Comparison of ENCODE assay signal across 10 cellular contexts in the genomic region with DNA sequence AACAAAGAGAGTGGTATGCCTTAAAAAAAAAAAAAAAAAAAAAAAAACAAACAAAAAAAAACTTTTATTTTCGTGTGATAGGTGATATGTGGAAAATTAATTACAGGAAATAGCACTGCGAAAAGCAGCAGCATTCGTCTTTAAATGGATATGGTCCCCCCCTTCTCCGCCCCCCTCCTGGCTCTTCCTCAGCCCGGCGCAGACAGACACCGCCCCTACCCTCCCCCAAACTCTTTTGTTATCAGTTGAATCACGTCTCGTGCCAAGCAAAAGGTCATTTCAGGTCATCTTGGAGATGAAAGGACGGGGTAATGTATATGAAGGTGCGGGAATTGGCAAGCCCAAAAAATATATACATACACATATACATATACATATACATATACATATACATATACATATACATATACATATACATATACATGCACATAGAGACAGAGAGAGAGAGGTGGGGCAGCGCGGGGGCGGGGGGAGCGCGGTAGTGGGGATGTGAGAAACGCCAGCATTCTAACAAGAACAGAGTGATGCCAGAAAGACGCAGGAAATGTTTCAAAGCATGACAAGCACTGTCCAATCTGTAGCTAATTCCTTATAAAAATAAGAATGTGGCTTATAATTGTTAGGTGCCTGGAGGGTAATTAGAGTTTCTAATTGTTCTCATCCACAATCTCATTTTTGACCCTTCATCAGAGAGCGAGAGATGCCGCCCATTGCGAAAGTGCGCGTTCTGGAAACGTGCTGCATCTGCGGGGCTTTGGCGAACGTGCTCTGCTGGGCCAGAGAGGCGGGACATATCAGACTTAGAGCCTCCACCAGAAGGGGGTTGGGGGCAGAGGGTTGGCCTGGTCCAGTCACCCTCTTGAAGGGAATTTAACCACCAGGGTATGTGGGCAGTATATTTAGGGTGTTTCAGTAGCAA.
DNase-seq lines count a peak whose midpoint lies in the region; ATAC-seq and TF ChIP-seq lines count a peak whose summit lies in the region.
"Had no signal": no experiment of that assay in that cellular context is flagged by ENCODE, and none has a peak within 500 bp of the region (broad histone marks: within the 10 kb centered on the region; RNA-seq: fewer than 3 reads in every experiment).

No MANE protein-coding gene starts in this region.

- no peaks in the 10 kb centered on the region for H3K27me3 ChIP-seq in right lobe of liver
- H3K27me3 ChIP-seq in thymus (ENCODE audit: control insufficient read depth, insufficient read depth) = peaks cover 2% of the 10 kb centered on the region

- H3K9me3 ChIP-seq in right lobe of liver (no peaks in the 10 kb centered on the region), thymus (ENCODE audit: control insufficient read depth) (no peaks in the 10 kb centered on the region)
- H3K9me3 ChIP-seq: neutrophil had no signal

- TF ChIP-seq POLR2A in right lobe of liver (IDR thresholded peaks at IDR 0.05) = no peak

- H3K4me3 Mint-ChIP-seq in dendritic cell treated with granulocyte-macrophage colony-stimulating factor and Interleukin-4, amounts not matched to agents 40 ng/mL and 50 ng/mL, for 4 days = peak overlapping the region; percentile 54
- H3K4me3 Mint-ChIP-seq: activated CD4-positive, alpha-beta memory T cell treated with anti-CD3 and anti-CD28 coated beads, Interleukin-2, amount 10 ng/mL, durations not matched to agents 7 days and 5 days had no signal

- peaks cover 12% of the 10 kb centered on the region for H3K4me1 Mint-ChIP-seq in dendritic cell treated with granulocyte-macrophage colony-stimulating factor and Interleukin-4, amounts not matched to agents 40 ng/mL and 50 ng/mL, for 4 days (ENCODE audit: low read depth)
- H3K4me1 Mint-ChIP-seq: activated CD4-positive, alpha-beta memory T cell treated with anti-CD3 and anti-CD28 coated beads, Interleukin-2, amount 10 ng/mL, durations not matched to agents 7 days and 5 days had no signal

- H3K4me1 ChIP-seq in right lobe of liver (peaks cover 0 to 6% (median 3%) of the 10 kb centered on the region in 4 donors), thymus (ENCODE audit: control insufficient read depth, insufficient read depth, low read length) (no peaks in the 10 kb centered on the region)

- DNase-seq in NCI-H2029 (lab: John Stamatoyannopoulos, UW) (peak; percentile 75), right lobe of liver (peak; percentile 27 to 72 (median 68)), foreskin melanocyte (no peak), NCI-H446 treated with DMSO at 0.1 percent for 48 hours (lab: John Stamatoyannopoulos, UW) (no peak), A172 (ENCODE audit: low spot score) (no peak)
- DNase-seq: activated CD4-positive, alpha-beta memory T cell treated with anti-CD3 and anti-CD28 coated beads, Interleukin-2, amount 10 ng/mL, durations not matched to agents 7 days and 5 days had no signal

- TF ChIP-seq CTCF in right lobe of liver (IDR thresholded peaks at IDR 0.05) = no peak

- ATAC-seq in right lobe of liver = peak; percentile 29 to 75 (median 50)
- ATAC-seq in HG02938 (IDR thresholded peaks at IDR 0.05; ENCODE audit: unreplicated experiment) = no peak

- H3K36me3 ChIP-seq in right lobe of liver (no peaks in the 10 kb centered on the region), thymus (ENCODE audit: control insufficient read depth, insufficient read depth) (no peaks in the 10 kb centered on the region)
- H3K36me3 ChIP-seq: neutrophil had no signal

- H3K9me3 Mint-ChIP-seq in dendritic cell treated with granulocyte-macrophage colony-stimulating factor and Interleukin-4, amounts not matched to agents 40 ng/mL and 50 ng/mL, for 4 days = no peaks in the 10 kb centered on the region
- H3K9me3 Mint-ChIP-seq: activated CD4-positive, alpha-beta memory T cell treated with anti-CD3 and anti-CD28 coated beads, Interleukin-2, amount 10 ng/mL, durations not matched to agents 7 days and 5 days had no signal

- intact Hi-C loops in dendritic cell treated with granulocyte-macrophage colony-stimulating factor and Interleukin-4, amounts not matched to agents 40 ng/mL and 50 ng/mL, for 4 days (cut with micrococcal nuclease) = no loop called here
- intact Hi-C loops in right lobe of liver (cut with DNase I) = no loop called here

- H3K36me3 Mint-ChIP-seq in dendritic cell treated with granulocyte-macrophage colony-stimulating factor and Interleukin-4, amounts not matched to agents 40 ng/mL and 50 ng/mL, for 4 days (ENCODE audit: low read depth) = no peaks in the 10 kb centered on the region

- 0% methylated on average over 26 of the region's 28 CpGs for WGBS in right lobe of liver (ENCODE audit: insufficient coverage, low coverage, low lambda C conversion rate, missing lambda C conversion rate)
- 6% methylated on average over 28 of the region's 28 CpGs for WGBS in thymus

- peak overlapping the region in 2 of 3 donors; percentile 80 to 88 for H3K27ac ChIP-seq in right lobe of liver
- no peak overlapping the region for H3K27ac ChIP-seq in thymus (ENCODE audit: low read depth)
- H3K27ac ChIP-seq: neutrophil had no signal

- H3K27me3 Mint-ChIP-seq in dendritic cell treated with granulocyte-macrophage colony-stimulating factor and Interleukin-4, amounts not matched to agents 40 ng/mL and 50 ng/mL, for 4 days = peaks cover 16% of the 10 kb centered on the region

- H3K4me3 ChIP-seq in right lobe of liver (peak overlapping the region; percentile 41 to 73 (median 68)), thymus (ENCODE audit: low read length) (peak overlapping the region; percentile 26)

- no peak overlapping the region for H3K27ac Mint-ChIP-seq in dendritic cell treated with granulocyte-macrophage colony-stimulating factor and Interleukin-4, amounts not matched to agents 40 ng/mL and 50 ng/mL, for 4 days
- H3K27ac Mint-ChIP-seq: activated CD4-positive, alpha-beta memory T cell treated with anti-CD3 and anti-CD28 coated beads, Interleukin-2, amount 10 ng/mL, durations not matched to agents 7 days and 5 days had no signal

Comparison
In these comparisons a context has a peak if more than half of its experiments do, and no peak if none do; other contexts are left out.
1. DNase-seq: peak in NCI-H2029 (single experiment) and right lobe of liver (3 of 3); none in foreskin melanocyte (single experiment), NCI-H446 treated with DMSO at 0.1 percent for 48 hours (single experiment) and A172 (single experiment).